11 cellular contexts compared by ENCODE assay signal in the genomic region with DNA sequence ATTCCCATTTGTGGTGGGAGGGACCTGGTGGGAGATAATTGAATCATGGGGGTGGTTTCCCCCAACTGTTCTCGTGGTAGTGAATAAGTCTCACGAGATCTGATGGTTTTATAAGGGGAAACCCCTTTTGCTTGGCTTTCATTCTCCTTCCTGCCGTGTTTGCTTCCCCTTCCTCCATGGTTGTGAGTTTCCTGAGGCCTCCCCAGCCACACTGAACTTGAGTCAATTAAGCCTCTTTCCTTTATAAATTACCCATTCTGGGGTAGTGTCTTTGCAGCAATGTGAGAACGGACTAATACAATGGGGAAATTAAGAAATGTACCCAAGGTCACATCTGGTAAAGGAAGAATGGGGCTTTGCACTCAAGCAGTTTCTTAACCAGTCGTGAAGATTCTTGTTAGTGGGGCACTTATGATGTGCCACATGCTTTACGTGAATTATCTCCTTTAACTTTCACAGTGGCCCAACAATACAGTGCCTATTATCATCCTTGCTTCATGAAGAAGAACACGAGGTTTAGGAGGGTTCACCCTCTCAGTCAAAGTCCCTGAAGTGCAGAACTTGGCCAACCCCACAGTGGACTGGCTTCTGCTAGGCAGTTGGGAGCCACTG.
DNase-seq lines count a peak whose midpoint lies in the region; ATAC-seq and TF ChIP-seq lines count a peak whose summit lies in the region.
"Had no signal": no experiment of that assay in that cellular context is flagged by ENCODE, and none has a peak within 500 bp of the region (broad histone marks: within the 10 kb centered on the region; RNA-seq: fewer than 3 reads in every experiment).

No MANE protein-coding gene starts in this region.

- no peaks in the 10 kb centered on the region for H3K27me3 Mint-ChIP-seq in activated CD4-positive, alpha-beta T cell treated with anti-CD3 and anti-CD28 coated beads, Interleukin-2, amount 10 ng/mL, durations not matched to agents 24 days and 14 days
- no peaks in the 10 kb centered on the region for H3K27me3 Mint-ChIP-seq in effector memory CD8-positive, alpha-beta T cell

- TF ChIP-seq POLR2A in uterus (IDR thresholded peaks at IDR 0.05): no peak

- no peak overlapping the region for H3K9ac ChIP-seq in subcutaneous abdominal adipose tissue (ENCODE audit: low read length in 5 of 5)
- H3K9ac ChIP-seq: KMS-11 had no signal

- no peaks in the 10 kb centered on the region for H3K27me3 ChIP-seq in SJCRH30
- no peaks in the 10 kb centered on the region for H3K27me3 ChIP-seq in subcutaneous abdominal adipose tissue (ENCODE audit: control insufficient read depth in 5 of 5, insufficient read depth in 4 of 5, low read length in 5 of 5)
- H3K27me3 ChIP-seq in uterus: no peaks in the 10 kb centered on the region

- H3K27ac ChIP-seq in SJCRH30 (peak overlapping the region; percentile 41), subcutaneous abdominal adipose tissue (ENCODE audit: low read depth, low read length) (peak overlapping the region; percentile 0), uterus (no peak overlapping the region)
- H3K27ac ChIP-seq: KMS-11, VCaP had no signal

- H3K4me1 ChIP-seq in SJCRH30: peaks cover 17% of the 10 kb centered on the region
- peaks cover 7 to 39% (median 30%) of the 10 kb centered on the region in 5 donors for H3K4me1 ChIP-seq in subcutaneous abdominal adipose tissue (ENCODE audit: control insufficient read depth in 5 of 5, insufficient read depth in 5 of 5, low read length in 5 of 5)
- no peaks in the 10 kb centered on the region for H3K4me1 ChIP-seq in uterus

- peak; percentile 69 for DNase-seq in activated CD4-positive, alpha-beta T cell treated with anti-CD3 and anti-CD28 coated beads, Interleukin-2, amount 10 ng/mL, durations not matched to agents 24 days and 14 days
- DNase-seq in activated CD4-positive, alpha-beta T cell treated with anti-CD3 and anti-CD28 coated beads, Interleukin-2, amount 50 U/mL, for 1 hour: no peak
- DNase-seq in SJCRH30: no peak
- peak; percentile 13 to 25 (median 17) for DNase-seq in effector memory CD8-positive, alpha-beta T cell
- no peak for DNase-seq in NCI-H82 treated with DMSO at 0.1 percent for 48 hours (lab: John Stamatoyannopoulos, UW; ENCODE audit: unreplicated experiment)
- DNase-seq in uterus: no peak
- DNase-seq: NCI-H69 had no signal

- TF ChIP-seq CTCF in uterus (IDR thresholded peaks at IDR 0.05): no peak

- H3K4me3 Mint-ChIP-seq in activated CD4-positive, alpha-beta T cell treated with anti-CD3 and anti-CD28 coated beads, Interleukin-2, amount 10 ng/mL, durations not matched to agents 24 days and 14 days: peak overlapping the region; percentile 68
- H3K4me3 Mint-ChIP-seq in effector memory CD8-positive, alpha-beta T cell: peak overlapping the region; percentile 66 to 76

- H3K36me3 Mint-ChIP-seq in activated CD4-positive, alpha-beta T cell treated with anti-CD3 and anti-CD28 coated beads, Interleukin-2, amount 10 ng/mL, durations not matched to agents 24 days and 14 days (ENCODE audit: low read depth): peaks cover 2% of the 10 kb centered on the region
- H3K36me3 Mint-ChIP-seq in effector memory CD8-positive, alpha-beta T cell (ENCODE audit: insufficient read depth): peaks cover 18% of the 10 kb centered on the region

- ATAC-seq in effector memory CD8-positive, alpha-beta T cell (replicated peaks): peak; percentile 16
- ATAC-seq in activated CD4-positive, CD25-positive, alpha-beta regulatory T cell treated with anti-CD3 and anti-CD28 coated beads, Interleukin-2, amount 50 U/mL, for 24 hours: no peak

- H3K9me3 ChIP-seq in SJCRH30 (replicated peaks) (no peaks in the 10 kb centered on the region), subcutaneous abdominal adipose tissue (ENCODE audit: control insufficient read depth in 5 of 5, low read length in 5 of 5) (no peaks in the 10 kb centered on the region), uterus (no peaks in the 10 kb centered on the region)

- no peaks in the 10 kb centered on the region for H3K36me3 ChIP-seq in SJCRH30
- no peaks in the 10 kb centered on the region for H3K36me3 ChIP-seq in subcutaneous abdominal adipose tissue (ENCODE audit: control insufficient read depth in 5 of 5, insufficient read depth in 5 of 5, low read length in 5 of 5)
- H3K36me3 ChIP-seq in uterus: no peaks in the 10 kb centered on the region

- H3K4me3 ChIP-seq in SJCRH30 (no peak overlapping the region), subcutaneous abdominal adipose tissue (ENCODE audit: low read depth in 1 of 5, low read length in 5 of 5) (no peak overlapping the region), uterus (no peak overlapping the region)

- peak overlapping the region; percentile 91 for H3K27ac Mint-ChIP-seq in activated CD4-positive, alpha-beta T cell treated with anti-CD3 and anti-CD28 coated beads, Interleukin-2, amount 10 ng/mL, durations not matched to agents 24 days and 14 days
- H3K27ac Mint-ChIP-seq in effector memory CD8-positive, alpha-beta T cell: peak overlapping the region; percentile 83 to 93

- H3K9me3 Mint-ChIP-seq in activated CD4-positive, alpha-beta T cell treated with anti-CD3 and anti-CD28 coated beads, Interleukin-2, amount 10 ng/mL, durations not matched to agents 24 days and 14 days: peaks cover 3% of the 10 kb centered on the region
- peaks cover 0 to 1% of the 10 kb centered on the region in 2 donors for H3K9me3 Mint-ChIP-seq in effector memory CD8-positive, alpha-beta T cell

- H3K4me1 Mint-ChIP-seq in activated CD4-positive, alpha-beta T cell treated with anti-CD3 and anti-CD28 coated beads, Interleukin-2, amount 10 ng/mL, durations not matched to agents 24 days and 14 days: peaks cover 56% of the 10 kb centered on the region
- peaks cover 69 to 80% of the 10 kb centered on the region in 2 donors for H3K4me1 Mint-ChIP-seq in effector memory CD8-positive, alpha-beta T cell (ENCODE audit: low read depth in 2 of 2)

- intact Hi-C loops in activated CD4-positive, alpha-beta T cell treated with anti-CD3 and anti-CD28 coated beads, Interleukin-2, amount 10 ng/mL, durations not matched to agents 24 days and 14 days (cut with micrococcal nuclease): loop anchor here (1.0 to 5.0 kb wide), 3 partner anchors 52 to 99 kb away; no protein-coding TSS in a partner anchor
- intact Hi-C loops in uterus (cut with DNase I; ENCODE audit: low total_unique reads): no loop called here

Comparison
In these comparisons a context has a peak if more than half of its experiments do, and no peak if none do; other contexts are left out.
1. DNase-seq: peak in activated CD4-positive, alpha-beta T cell treated with anti-CD3 and anti-CD28 coated beads, Interleukin-2, amount 10 ng/mL, durations not matched to agents 24 days and 14 days (single experiment) and effector memory CD8-positive, alpha-beta T cell (3 of 3); none in activated CD4-positive, alpha-beta T cell treated with anti-CD3 and anti-CD28 coated beads, Interleukin-2, amount 50 U/mL, for 1 hour (single experiment), SJCRH30 (0 of 2), NCI-H82 treated with DMSO at 0.1 percent for 48 hours (single experiment) and uterus (0 of 2).
2. H3K27ac ChIP-seq: peak in SJCRH30 (single experiment) and subcutaneous abdominal adipose tissue (single experiment); none in uterus (0 of 2).